Comparison of ENCODE assay signal across 26 cellular contexts in the genomic region with DNA sequence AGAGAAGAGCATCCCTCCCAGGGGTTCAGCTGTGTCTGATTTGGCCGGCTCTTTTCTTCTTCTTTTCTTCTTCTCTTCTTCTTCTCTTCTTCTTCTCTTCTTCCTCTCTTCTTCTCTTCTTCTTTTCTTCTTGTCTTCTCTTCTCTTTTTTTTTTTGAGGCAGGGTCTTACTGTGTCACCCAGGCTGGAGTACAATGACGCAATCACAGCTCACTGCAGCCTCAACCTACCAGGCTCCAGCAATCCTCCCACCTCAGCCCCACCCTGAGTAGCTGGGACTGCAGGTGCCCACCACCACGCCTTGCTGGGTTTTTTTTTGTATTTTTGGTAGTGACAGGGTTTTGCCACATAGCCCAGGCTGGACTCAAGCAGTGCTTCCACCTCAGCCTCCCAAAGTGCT.
"Had no signal": no experiment of that assay in that cellular context is flagged by ENCODE, and none has a peak within 500 bp of the region (broad histone marks: within the 10 kb centered on the region; RNA-seq: fewer than 3 reads in every experiment).

No MANE protein-coding gene starts in this region.

- H3K27ac ChIP-seq: colonic mucosa, epithelial cell of prostate, esophagus squamous epithelium, gastrocnemius medialis, heart right ventricle, left lung, lower lobe of right lung had no signal

- H3K4me1 ChIP-seq: colonic mucosa, left lung had no signal

- H3K4me3 ChIP-seq: colonic mucosa, esophagus squamous epithelium, gastrocnemius medialis, heart right ventricle, left lung, lower lobe of right lung had no signal

- H3K27me3 Mint-ChIP-seq: dendritic cell treated with granulocyte-macrophage colony-stimulating factor and Interleukin-4, amounts not matched to agents 40 ng/mL and 50 ng/mL, for 4 days; effector memory CD8-positive, alpha-beta T cell had no signal

- H3K27me3 ChIP-seq: colonic mucosa, esophagus squamous epithelium, gastrocnemius medialis, heart right ventricle, left lung had no signal

- H3K4me3 Mint-ChIP-seq: dendritic cell treated with granulocyte-macrophage colony-stimulating factor and Interleukin-4, amounts not matched to agents 40 ng/mL and 50 ng/mL, for 4 days; effector memory CD8-positive, alpha-beta T cell; endodermal cell had no signal

- DNase-seq: colonic mucosa; cortex of kidney; effector CD8-positive, alpha-beta T cell; effector memory CD8-positive, alpha-beta T cell; endodermal cell; erythroblast; esophagus squamous epithelium; foreskin fibroblast; foreskin melanocyte; gastrocnemius medialis; glutamatergic neuron; head of caudate nucleus; heart right ventricle; hippocampal formation; left cardiac atrium; left lung; left ventricle myocardium superior; lower lobe of right lung; mesendoderm; midbrain had no signal

- H3K9me3 Mint-ChIP-seq: dendritic cell treated with granulocyte-macrophage colony-stimulating factor and Interleukin-4, amounts not matched to agents 40 ng/mL and 50 ng/mL, for 4 days; effector memory CD8-positive, alpha-beta T cell had no signal

- ATAC-seq: effector memory CD8-positive, alpha-beta T cell; esophagus mucosa; gastrocnemius medialis; heart right ventricle; left cardiac atrium; left lung; left ventricle myocardium superior; lower lobe of right lung had no signal

- H3K9me3 ChIP-seq: colonic mucosa, esophagus squamous epithelium, gastrocnemius medialis, heart right ventricle, left lung, lower lobe of right lung had no signal

- H3K27ac Mint-ChIP-seq: dendritic cell treated with granulocyte-macrophage colony-stimulating factor and Interleukin-4, amounts not matched to agents 40 ng/mL and 50 ng/mL, for 4 days; effector memory CD8-positive, alpha-beta T cell; endodermal cell had no signal

- H3K36me3 ChIP-seq: colonic mucosa, esophagus squamous epithelium, gastrocnemius medialis, heart right ventricle, left lung, lower lobe of right lung had no signal

- FAIRE-seq: endometrium, islet of Langerhans, keratinocyte had no signal

- H3K4me1 Mint-ChIP-seq: endodermal cell had no signal
